ENCODE assay signal across 13 cellular contexts in the genomic region with DNA sequence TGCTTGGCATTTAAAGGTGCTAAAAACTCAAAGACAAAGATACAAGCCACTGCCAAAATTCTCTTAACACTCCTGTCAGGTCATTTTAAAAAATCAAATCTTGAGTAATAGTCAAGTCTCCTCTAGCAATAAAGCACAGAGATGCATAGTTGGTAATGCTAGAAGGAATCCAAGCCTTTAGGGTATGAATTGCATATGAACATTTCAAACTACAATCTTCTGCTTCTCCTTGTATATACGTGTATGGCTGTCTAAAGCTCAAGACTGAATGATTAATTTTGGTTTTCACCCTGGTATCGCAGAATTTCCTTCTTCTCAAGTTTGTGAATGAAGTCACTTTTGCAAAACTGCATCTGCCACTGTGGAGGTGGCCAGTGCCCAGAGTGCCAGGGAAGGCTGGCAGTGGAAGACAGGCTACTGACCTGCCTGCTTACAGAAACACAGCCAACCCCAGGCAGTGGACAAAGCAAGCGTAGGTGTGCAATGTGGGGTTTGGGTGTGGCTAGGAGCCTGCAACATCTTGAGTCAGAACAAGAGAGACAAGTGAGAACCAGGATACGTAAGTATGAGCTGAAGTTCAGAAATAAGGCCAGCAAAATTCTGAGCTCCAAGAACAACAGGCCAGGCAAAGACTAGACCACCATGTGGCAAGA. TPM values are rescaled to one million over a fixed set of nuclear protein-coding genes. Genes with fewer than 3 reads are reported as not detected.
A peak's percentile ranks its signal among the peaks of the same experiment; 100 is the strongest.
DNase-seq lines count a peak whose midpoint lies in the region; ATAC-seq, FAIRE-seq and TF ChIP-seq lines count a peak whose summit lies in the region.
"Had no signal": no experiment of that assay in that cellular context is flagged by ENCODE, and none has a peak within 500 bp of the region (broad histone marks: within the 10 kb centered on the region; RNA-seq: fewer than 3 reads in every experiment).

No MANE protein-coding gene starts in this region.

- H3K27me3 ChIP-seq in body of pancreas = no peaks in the 10 kb centered on the region

- H3K36me3 Mint-ChIP-seq in activated CD8-positive, alpha-beta T cell treated with anti-CD3 and anti-CD28 coated beads, Interleukin-2, amount 10 ng/mL, durations not matched to agents 7 days and 5 days (ENCODE audit: low read depth) = no peaks in the 10 kb centered on the region

- FAIRE-seq in HTR-8/SVneo (lab: Jason Lieb, UNC) = peak; percentile 80

- H3K4me3 ChIP-seq in body of pancreas (no peak overlapping the region), skin epidermis (no peak overlapping the region)
- H3K4me3 ChIP-seq: prostate gland had no signal

- WGBS in body of pancreas, 2 donors = 16 to 18% methylated on average over 4 of the region's 4 CpGs

- no peaks in the 10 kb centered on the region for H3K9me3 ChIP-seq in body of pancreas
- H3K9me3 ChIP-seq: prostate gland had no signal

- H3K4me1 ChIP-seq in body of pancreas = peaks cover 51% of the 10 kb centered on the region
- H3K4me1 ChIP-seq: prostate gland had no signal

- DNase-seq in HTR-8/SVneo (ENCODE audit: insufficient read length, low spot score) (no peak), body of pancreas (peak; percentile 37 to 76 (median 58)), left colon (peak; percentile 54 to 78), GM13976 (ENCODE audit: low spot score) (no peak), CD1c-positive myeloid dendritic cell (ENCODE audit: extremely low spot score) (no peak)
- no peak for DNase-seq in activated CD8-positive, alpha-beta T cell treated with anti-CD3 and anti-CD28 coated beads, Interleukin-2, amount 10 ng/mL, durations not matched to agents 7 days and 5 days
- DNase-seq: activated CD8-positive, alpha-beta T cell treated with anti-CD3 and anti-CD28 coated beads for 36 hours; NCI-H1436 had no signal

- H3K4me1 Mint-ChIP-seq in activated CD8-positive, alpha-beta T cell treated with anti-CD3 and anti-CD28 coated beads, Interleukin-2, amount 10 ng/mL, durations not matched to agents 7 days and 5 days (ENCODE audit: low read depth) = no peaks in the 10 kb centered on the region
- H3K4me1 Mint-ChIP-seq: central memory CD8-positive, alpha-beta T cell had no signal

- no peak overlapping the region for H3K4me3 Mint-ChIP-seq in activated CD8-positive, alpha-beta T cell treated with anti-CD3 and anti-CD28 coated beads, Interleukin-2, amount 10 ng/mL, durations not matched to agents 7 days and 5 days
- H3K4me3 Mint-ChIP-seq: activated CD8-positive, alpha-beta T cell treated with anti-CD3 and anti-CD28 coated beads for 36 hours; activated T-helper 1 cell treated with anti-CD3 and anti-CD28 coated beads, Interleukin-12 subunit alpha, Interleukin-12 subunit beta, Interleukin-2, Interleukin-4 antibody, amounts not matched to agents 30 ng/mL and 10 ng/mL and 1 ng/mL, durations not matched to agents 14 hours and 24 hours and 36 hours; central memory CD8-positive, alpha-beta T cell had no signal

- CTCF ChIA-PET in activated CD8-positive, alpha-beta T cell treated with anti-CD3 and anti-CD28 coated beads, Interleukin-2, amount 10 ng/mL, durations not matched to agents 7 days and 5 days (lab: Charles Lee) = no interaction called here

- TF ChIP-seq CTCF in body of pancreas (IDR thresholded peaks at IDR 0.05) (no peak), GM13976 (IDR thresholded peaks at IDR 0.05; ENCODE audit: borderline replicate concordance, control extremely low read depth, extremely low read depth, insufficient read depth, missing control alignments) (no peak)

- no peaks in the 10 kb centered on the region for H3K36me3 ChIP-seq in body of pancreas (replicated peaks in 1 of 2; ENCODE audit: insufficient read depth in 1 of 2, low read depth in 2 of 2)
- H3K36me3 ChIP-seq: prostate gland had no signal

- peak in 1 of 3 donors; percentile 14 for TF ChIP-seq POLR2A in body of pancreas (IDR thresholded peaks at IDR 0.05)

- H3K27me3 Mint-ChIP-seq in activated CD8-positive, alpha-beta T cell treated with anti-CD3 and anti-CD28 coated beads, Interleukin-2, amount 10 ng/mL, durations not matched to agents 7 days and 5 days (ENCODE audit: low read depth) = no peaks in the 10 kb centered on the region
- H3K27me3 Mint-ChIP-seq: activated CD8-positive, alpha-beta T cell treated with anti-CD3 and anti-CD28 coated beads for 36 hours; central memory CD8-positive, alpha-beta T cell had no signal

- intact Hi-C loops in body of pancreas (cut with DNase I) (no loop called here), left colon (cut with DNase I, micrococcal nuclease) (no loop called here)

- peak overlapping the region; percentile 62 to 71 (median 68) for H3K27ac ChIP-seq in body of pancreas
- H3K27ac ChIP-seq in skin epidermis = peak overlapping the region in 11 of 21 experiments; percentile 3 to 66 (median 28)
- H3K27ac ChIP-seq: prostate gland had no signal

- H3K27ac Mint-ChIP-seq in activated CD8-positive, alpha-beta T cell treated with anti-CD3 and anti-CD28 coated beads, Interleukin-2, amount 10 ng/mL, durations not matched to agents 7 days and 5 days = no peak overlapping the region
- H3K27ac Mint-ChIP-seq: activated CD8-positive, alpha-beta T cell treated with anti-CD3 and anti-CD28 coated beads for 36 hours; activated T-helper 1 cell treated with anti-CD3 and anti-CD28 coated beads, Interleukin-12 subunit alpha, Interleukin-12 subunit beta, Interleukin-2, Interleukin-4 antibody, amounts not matched to agents 30 ng/mL and 10 ng/mL and 1 ng/mL, durations not matched to agents 14 hours and 24 hours and 36 hours had no signal

- in situ Hi-C loops in GM13976 (cut with MboI; ENCODE audit: low sequenced_read_pairs, unreplicated experiment) = no loop called here

- H3K9me3 Mint-ChIP-seq in activated CD8-positive, alpha-beta T cell treated with anti-CD3 and anti-CD28 coated beads, Interleukin-2, amount 10 ng/mL, durations not matched to agents 7 days and 5 days (ENCODE audit: insufficient read depth) = no peaks in the 10 kb centered on the region
- H3K9me3 Mint-ChIP-seq: activated T-helper 1 cell treated with anti-CD3 and anti-CD28 coated beads, Interleukin-12 subunit alpha, Interleukin-12 subunit beta, Interleukin-2, Interleukin-4 antibody, amounts not matched to agents 30 ng/mL and 10 ng/mL and 1 ng/mL, durations not matched to agents 14 hours and 24 hours and 36 hours had no signal

- ATAC-seq in body of pancreas (peak; percentile 76), left colon (peak; percentile 82), GM18519 (IDR thresholded peaks at IDR 0.05; ENCODE audit: low FRiP score, unreplicated experiment) (no peak)
- ATAC-seq in activated CD8-positive, alpha-beta T cell treated with anti-CD3 and anti-CD28 coated beads, Interleukin-2, amount 10 ng/mL, durations not matched to agents 7 days and 5 days = no peak
- ATAC-seq: activated CD8-positive, alpha-beta T cell treated with anti-CD3 and anti-CD28 coated beads for 36 hours had no signal

- POLR2A ChIA-PET in activated CD8-positive, alpha-beta T cell treated with anti-CD3 and anti-CD28 coated beads, Interleukin-2, amount 10 ng/mL, durations not matched to agents 7 days and 5 days (lab: Charles Lee) = no interaction called here

RNA-seq across cellular contexts. Expression of a gene that starts 22.8 kb away (rescaled TPM):
- total RNA-seq in body of pancreas (100 to 1,000 TPM in 1 of 2 donors, 10 to 100 TPM in 1; 35.8 to 162 TPM), left colon (10 to 100 TPM; 57.6 to 71.7 TPM)
- not detected for total RNA-seq in activated CD8-positive, alpha-beta T cell treated with anti-CD3 and anti-CD28 coated beads, Interleukin-2, amount 10 ng/mL, durations not matched to agents 7 days and 5 days

Comparison
In these comparisons a context has a peak if more than half of its experiments do, and no peak if none do; other contexts are left out.
1. DNase-seq: peak in body of pancreas (4 of 4) and left colon (2 of 2); none in HTR-8/SVneo (single experiment), activated CD8-positive, alpha-beta T cell treated with anti-CD3 and anti-CD28 coated beads, Interleukin-2, amount 10 ng/mL, durations not matched to agents 7 days and 5 days (single experiment), GM13976 (single experiment) and CD1c-positive myeloid dendritic cell (single experiment).
2. ATAC-seq: peak in body of pancreas (single experiment) and left colon (single experiment); none in activated CD8-positive, alpha-beta T cell treated with anti-CD3 and anti-CD28 coated beads, Interleukin-2, amount 10 ng/mL, durations not matched to agents 7 days and 5 days (single experiment) and GM18519 (single experiment).
3. RNA of a gene that starts 22.8 kb away (total RNA-seq): 35.8 to 162 TPM in body of pancreas and 57.6 to 71.7 TPM in left colon; not detected in activated CD8-positive, alpha-beta T cell treated with anti-CD3 and anti-CD28 coated beads, Interleukin-2, amount 10 ng/mL, durations not matched to agents 7 days and 5 days; every median in the first group is over 10 times any median in the second.